ENCODE assay signal across 23 cellular contexts in the genomic region with DNA sequence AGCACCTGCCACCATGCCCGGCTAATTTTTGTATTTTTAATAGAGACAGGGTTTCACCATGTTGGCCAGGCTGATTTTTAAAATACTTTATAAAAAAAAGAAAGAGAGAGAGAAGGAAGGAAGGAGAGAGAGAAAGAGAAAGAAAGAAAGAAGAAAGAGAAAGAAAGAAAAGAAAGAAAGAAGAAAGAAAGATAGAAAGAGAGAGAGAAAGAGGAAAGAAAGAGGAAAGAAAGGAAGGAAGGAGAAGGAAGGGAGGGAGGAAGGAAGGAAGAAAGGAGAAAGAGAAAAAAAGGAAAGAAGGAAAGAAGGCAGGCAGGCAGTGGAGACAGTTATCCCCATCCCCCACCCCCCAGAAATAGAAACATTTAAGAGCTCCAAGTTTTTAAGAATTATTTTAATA.
A peak's percentile ranks its signal among the peaks of the same experiment; 100 is the strongest.
DNase-seq lines count a peak whose midpoint lies in the region; ATAC-seq, FAIRE-seq and TF ChIP-seq lines count a peak whose summit lies in the region.
"Had no signal": no experiment of that assay in that cellular context is flagged by ENCODE, and none has a peak within 500 bp of the region (broad histone marks: within the 10 kb centered on the region; RNA-seq: fewer than 3 reads in every experiment).

No MANE protein-coding gene starts in this region.

- peaks cover 2 to 17% (median 10%) of the 10 kb centered on the region in 4 donors for H3K4me1 ChIP-seq in liver (ENCODE audit: control insufficient read depth in 4 of 4, insufficient read depth in 4 of 4, low read length in 3 of 4)
- peaks cover 46% of the 10 kb centered on the region for H3K4me1 ChIP-seq in HepG2 (ENCODE audit: insufficient read depth, low read length)
- H3K4me1 ChIP-seq in Panc1 (ENCODE audit: control insufficient read depth, insufficient read depth, low read length) = peaks cover 34% of the 10 kb centered on the region

- no peaks in the 10 kb centered on the region for H4K20me1 ChIP-seq in HepG2 (ENCODE audit: insufficient read depth, low read length)

- ATAC-seq in HepG2 (no peak), Panc1 (no peak), memory B cell (ENCODE audit: low read depth) (no peak)
- ATAC-seq: CD8-positive, alpha-beta T cell had no signal

- no peak overlapping the region for H2AFZ ChIP-seq in HepG2 (ENCODE audit: low read length)
- H2AFZ ChIP-seq: GM23248 had no signal

- no peaks in the 10 kb centered on the region for H3K9me3 ChIP-seq in liver (ENCODE audit: control insufficient read depth in 4 of 4, low read length in 3 of 4)
- no peaks in the 10 kb centered on the region for H3K9me3 ChIP-seq in HepG2 (ENCODE audit: low read length)
- H3K9me3 ChIP-seq in Panc1 (ENCODE audit: control insufficient read depth, insufficient read depth, low read depth, low read length) = no peaks in the 10 kb centered on the region

- no peaks in the 10 kb centered on the region for H3K79me2 ChIP-seq in HepG2 (ENCODE audit: insufficient read depth, low read length)

- H3K9me3 Mint-ChIP-seq in memory B cell = no peaks in the 10 kb centered on the region
- H3K9me3 Mint-ChIP-seq: CD8-positive, alpha-beta T cell had no signal

- peak overlapping the region; percentile 68 to 95 for H3K27ac ChIP-seq in liver (ENCODE audit: low read depth in 1 of 2, low read length in 2 of 2)
- H3K27ac ChIP-seq in HepG2 (ENCODE audit: extremely low read length, insufficient read depth, low read length) = no peak overlapping the region
- H3K27ac ChIP-seq in Panc1 (ENCODE audit: low read length) = peak overlapping the region; percentile 62; the same call in 1 of the 2 replicates
- H3K27ac ChIP-seq: C4-2B, GM23248, RWPE1 had no signal

- no peaks in the 10 kb centered on the region for H3K36me3 ChIP-seq in liver (ENCODE audit: control insufficient read depth in 4 of 4, insufficient read depth in 3 of 4, low read depth in 1 of 4, low read length in 3 of 4)
- no peaks in the 10 kb centered on the region for H3K36me3 ChIP-seq in HepG2 (replicated peaks in 1 of 2; ENCODE audit: control insufficient read depth in 1 of 2, insufficient read depth in 2 of 2, low read length in 2 of 2)
- H3K36me3 ChIP-seq in Panc1 (ENCODE audit: control insufficient read depth, insufficient read depth, low read length) = no peaks in the 10 kb centered on the region

- peaks cover 17% of the 10 kb centered on the region for H3K4me1 Mint-ChIP-seq in memory B cell

- H3K9ac ChIP-seq in liver (ENCODE audit: low read depth in 1 of 2, low read length in 2 of 2) = no peak overlapping the region
- H3K9ac ChIP-seq in HepG2 (ENCODE audit: insufficient read depth, low read depth, low read length) = no peak overlapping the region
- H3K9ac ChIP-seq: GM23248 had no signal

- H3K27ac Mint-ChIP-seq in memory B cell = peak overlapping the region; percentile 73
- H3K27ac Mint-ChIP-seq: CD8-positive, alpha-beta T cell had no signal

- in situ Hi-C loops in HepG2 (cut with HindIII; ENCODE audit: extremely low pct_ligation_motif_present, low pct_unique_long_range_greater_than_20kb) = no loop called here
- in situ Hi-C loops in Panc1 (cut with HindIII; ENCODE audit: low pct_unique_long_range_greater_than_20kb, low sequenced_read_pairs) = no loop called here

- intact Hi-C loops in HepG2 (cut with micrococcal nuclease; ENCODE audit: unreplicated experiment) (no loop called here), Panc1 (cut with micrococcal nuclease; ENCODE audit: unreplicated experiment) (no loop called here)

- TF ChIP-seq CTCF in liver (IDR thresholded peaks at IDR 0.05; ENCODE audit: low read depth, low read length, missing input control) = no peak
- TF ChIP-seq CTCF in HepG2 (CRISPR knock-in tag; IDR thresholded peaks at IDR 0.05) = no peak
- TF ChIP-seq CTCF in Panc1 (IDR thresholded peaks at IDR 0.05) = no peak

- no peaks in the 10 kb centered on the region for H3K27me3 Mint-ChIP-seq in memory B cell

- TF ChIP-seq RAD21 in liver (IDR thresholded peaks at IDR 0.05) (no peak), HepG2 (CRISPR knock-in tag; IDR thresholded peaks at IDR 0.05) (no peak)

- TF ChIP-seq POLR2A in HepG2 (IDR thresholded peaks at IDR 0.05; ENCODE audit: insufficient read depth in 1 of 2, low read depth in 2 of 2, low read length in 2 of 2) = no peak

- H3K27me3 ChIP-seq in liver (ENCODE audit: control insufficient read depth in 4 of 4, insufficient read depth in 4 of 4, low read length in 3 of 4) (no peaks in the 10 kb centered on the region), HepG2 (ENCODE audit: control insufficient read depth in 1 of 2, insufficient read depth in 2 of 2, low read length in 2 of 2) (no peaks in the 10 kb centered on the region), Panc1 (ENCODE audit: control insufficient read depth, insufficient read depth, low read length) (no peaks in the 10 kb centered on the region)

- no peak overlapping the region for H3K4me2 ChIP-seq in HepG2 (ENCODE audit: low read depth, low read length)

- no peak for TF ChIP-seq EP300 in HepG2 (IDR thresholded peaks at IDR 0.05; ENCODE audit: low read depth in 2 of 2, low read length in 2 of 2)
- TF ChIP-seq EP300 in HepG2 (CRISPR knock-in tag; IDR thresholded peaks at IDR 0.05; ENCODE audit: borderline replicate concordance) = no peak

- DNase-seq in HepG2 (ENCODE audit: low spot score) = no peak
- DNase-seq in Panc1 (ENCODE audit: low read depth, low spot score) = no peak
- no peak for DNase-seq in memory B cell (ENCODE audit: low spot score in 2 of 2)
- DNase-seq in SW480 (ENCODE audit: low spot score) = no peak
- DNase-seq in 8988T = no peak
- no peak for DNase-seq in NCI-H1930 (lab: John Stamatoyannopoulos, UW)
- DNase-seq: CD8-positive, alpha-beta T cell; DMS 273 treated with DMSO at 0.1 percent for 48 hours; DMS79; GM23248; Kasumi-1; MV-4-11; NCI-H1105; NCI-H1436 treated with DMSO at 0.1 percent for 48 hours; NCI-H187 treated with DMSO at 0.1 percent for 48 hours; NCI-H2107; NCI-H446; NCI-H524 treated with DMSO at 0.1 percent for 48 hours; SHP77 had no signal

- CTCF ChIA-PET in HepG2 (lab: Yijun Ruan, JAX; ENCODE audit: low intra/inter-chr PET ratio, low total read pairs) (no interaction called here), Panc1 (lab: Charles Lee) (interaction anchor here (0.6 kb wide), 1 partner anchor 25 kb away, joined by 3 read pairs; no protein-coding TSS in a partner anchor)

- H3K4me3 Mint-ChIP-seq in memory B cell = no peak overlapping the region
- H3K4me3 Mint-ChIP-seq: CD8-positive, alpha-beta T cell had no signal

- POLR2A ChIA-PET in HepG2 (lab: Yijun Ruan, JAX) = interaction anchor here (0.7 to 5.5 kb wide), 7 partner anchors 12 to 572 kb away, joined by 3 to 57 read pairs (median 4); no protein-coding TSS in a partner anchor
- POLR2A ChIA-PET in Panc1 (lab: Charles Lee) = interaction anchor here (0.6 to 0.7 kb wide), 2 partner anchors 36 to 55 kb away, joined by 3 to 7 read pairs; no protein-coding TSS in a partner anchor

- BruUV-seq in HepG2 (replicated peaks; lab: Mats Ljungman, UMichigan) = no TSS peak
- no TSS peak for BruUV-seq in Panc1 (replicated peaks; lab: Mats Ljungman, UMichigan)

- no peaks in the 10 kb centered on the region for H3K36me3 Mint-ChIP-seq in memory B cell
- H3K36me3 Mint-ChIP-seq: CD8-positive, alpha-beta T cell had no signal

- 11% methylated on average over 1 of the region's 1 CpG for WGBS in liver
- 0% methylated on average over 1 of the region's 1 CpG for WGBS in HepG2 (ENCODE audit: low lambda C conversion rate)

- no peak for FAIRE-seq in HepG2 (lab: Jason Lieb, UNC)
- FAIRE-seq: A204.1 had no signal

- H3K4me3 ChIP-seq in liver (ENCODE audit: low read depth in 1 of 3, low read length in 3 of 3) (no peak overlapping the region), HepG2 (replicated peaks in 1 of 3; ENCODE audit: insufficient read depth in 1 of 3, low read depth in 2 of 3, low read length in 3 of 3) (no peak overlapping the region), Panc1 (ENCODE audit: low read depth in 2 of 2, low read length in 2 of 2) (no peak overlapping the region)
- H3K4me3 ChIP-seq: GM23248 had no signal

TF ChIP-seq in liver, 16 proteins besides CTCF, POLR2A, EP300 and RAD21:
- no peak for TF ChIP-seq RXRA (IDR thresholded peaks at IDR 0.05)
- TF ChIP-seq, protein P1, sequence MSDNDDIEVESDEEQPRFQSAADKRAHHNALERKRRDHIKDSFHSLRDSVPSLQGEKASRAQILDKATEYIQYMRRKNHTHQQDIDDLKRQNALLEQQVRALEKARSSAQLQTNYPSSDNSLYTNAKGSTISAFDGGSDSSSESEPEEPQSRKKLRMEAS (IDR thresholded peaks at IDR 0.05) = no peak
- no peak for TF ChIP-seq SP1 (IDR thresholded peaks at IDR 0.05)
- no peak for TF ChIP-seq EGR1 (IDR thresholded peaks at IDR 0.05; ENCODE audit: low read depth in 2 of 2)

TF ChIP-seq in HepG2, 621 proteins besides CTCF, POLR2A, EP300 and RAD21 (continues in another document):
- TF ChIP-seq ZNF75D (CRISPR knock-in tag; IDR thresholded peaks at IDR 0.05; ENCODE audit: borderline replicate concordance) (no peak), ZNF205 (CRISPR knock-in tag; IDR thresholded peaks at IDR 0.05) (no peak), ZNF235 (CRISPR knock-in tag; IDR thresholded peaks at IDR 0.05; ENCODE audit: borderline replicate concordance) (no peak), ZSCAN22 (CRISPR knock-in tag; IDR thresholded peaks at IDR 0.05) (no peak), SRSF9 (IDR thresholded peaks at IDR 0.05; ENCODE audit: borderline replicate concordance, insufficient read depth, low read depth, low read length, poor library complexity, severe bottlenecking) (no peak), ATF1 (CRISPR knock-in tag; IDR thresholded peaks at IDR 0.05) (no peak), ZNF780A (CRISPR knock-in tag; IDR thresholded peaks at IDR 0.05) (no peak), REXO4 (CRISPR knock-in tag; IDR thresholded peaks at IDR 0.05; ENCODE audit: borderline replicate concordance) (no peak)
- TF ChIP-seq, protein P2, sequence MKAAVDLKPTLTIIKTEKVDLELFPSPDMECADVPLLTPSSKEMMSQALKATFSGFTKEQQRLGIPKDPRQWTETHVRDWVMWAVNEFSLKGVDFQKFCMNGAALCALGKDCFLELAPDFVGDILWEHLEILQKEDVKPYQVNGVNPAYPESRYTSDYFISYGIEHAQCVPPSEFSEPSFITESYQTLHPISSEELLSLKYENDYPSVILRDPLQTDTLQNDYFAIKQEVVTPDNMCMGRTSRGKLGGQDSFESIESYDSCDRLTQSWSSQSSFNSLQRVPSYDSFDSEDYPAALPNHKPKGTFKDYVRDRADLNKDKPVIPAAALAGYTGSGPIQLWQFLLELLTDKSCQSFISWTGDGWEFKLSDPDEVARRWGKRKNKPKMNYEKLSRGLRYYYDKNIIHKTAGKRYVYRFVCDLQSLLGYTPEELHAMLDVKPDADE (CRISPR knock-in tag; IDR thresholded peaks at IDR 0.05) = no peak
